31 cellular contexts compared by ENCODE assay signal in genomic region chr6:13677878-13678254, GRCh38. TPM values are rescaled to one million over a fixed set of nuclear protein-coding genes. Genes with fewer than 3 reads are reported as not detected.
A peak's percentile ranks its signal among the peaks of the same experiment; 100 is the strongest.
DNase-seq lines count a peak whose midpoint lies in the region; ATAC-seq, FAIRE-seq and TF ChIP-seq lines count a peak whose summit lies in the region.
"Had no signal": no experiment of that assay in that cellular context is flagged by ENCODE, and none has a peak within 500 bp of the region (broad histone marks: within the 10 kb centered on the region; RNA-seq: fewer than 3 reads in every experiment).

No MANE protein-coding gene starts in this region.

- ATAC-seq in pancreas (peak; percentile 84 to 93 (median 89)), GM21515 (IDR thresholded peaks at IDR 0.05; ENCODE audit: unreplicated experiment) (no peak)
- ATAC-seq: activated naive CD8-positive, alpha-beta T cell treated with anti-CD3 and anti-CD28 coated beads, Interleukin-2, amount 50 U/mL, for 24 hours; T-cell had no signal

- H3K27ac ChIP-seq in CD8-positive, alpha-beta memory T cell (ENCODE audit: low read depth, low read length): peak overlapping the region; percentile 68
- peak overlapping the region in 4 of 5 donors; percentile 22 to 74 (median 62) for H3K27ac ChIP-seq in adrenal gland
- peak overlapping the region in 3 of 4 donors; percentile 33 to 51 (median 44) for H3K27ac ChIP-seq in pancreas
- no peak overlapping the region for H3K27ac ChIP-seq in SJCRH30
- no peak overlapping the region for H3K27ac ChIP-seq in prostate gland
- H3K27ac ChIP-seq: thyroid gland had no signal

- no peaks in the 10 kb centered on the region for H3K27me3 ChIP-seq in CD8-positive, alpha-beta memory T cell (ENCODE audit: insufficient read depth, low read length, poor library complexity, severe bottlenecking)
- H3K27me3 ChIP-seq in adrenal gland (no peaks in the 10 kb centered on the region), pancreas (no peaks in the 10 kb centered on the region), SJCRH30 (no peaks in the 10 kb centered on the region), prostate gland (replicated peaks; ENCODE audit: insufficient read depth) (no peaks in the 10 kb centered on the region)
- H3K27me3 ChIP-seq: esophagus squamous epithelium, left lung, sigmoid colon, thyroid gland had no signal

- POLR2A ChIA-PET in CD8-positive, alpha-beta memory T cell (lab: Charles Lee): no interaction called here

- no peak for DNase-seq in CD8-positive, alpha-beta memory T cell
- peak; percentile 36 to 80 (median 62) for DNase-seq in adrenal gland
- peak; percentile 9 for DNase-seq in glomerular endothelial cell (ENCODE audit: extremely low read depth, low read depth, low spot score)
- DNase-seq in pancreas: peak in 2 of 6 donors; percentile 36 to 53
- DNase-seq in SJCRH30: no peak
- DNase-seq in NOMO-1 treated with dmso at 0.1 percent for 144 hours (lab: John Stamatoyannopoulos, UW; ENCODE audit: unreplicated experiment): no peak
- DNase-seq in prostate gland (ENCODE audit: low spot score): no peak
- DNase-seq: activated CD4-positive, alpha-beta memory T cell treated with anti-CD3 and anti-CD28 coated beads for 36 hours; activated CD8-positive, alpha-beta memory T cell treated with anti-CD3 and anti-CD28 coated beads, Interleukin-2, amount 50 U/mL, for 4 hours; activated naive CD4-positive, alpha-beta T cell; activated naive CD8-positive, alpha-beta T cell treated with anti-CD3 and anti-CD28 coated beads, Interleukin-2, amount 50 U/mL, for 24 hours; EL; esophagus squamous epithelium; IMR-90; left lung; naive B cell; NCI-H1048; NCI-H1694; NCI-H446; NCI-H774; RPMI8226; sigmoid colon; stimulated activated CD4-positive, alpha-beta T cell treated with anti-CD3 and anti-CD28 coated beads, Interleukin-4, amount 100 ng/mL, for 24 hours; T-cell; thyroid gland had no signal

- CTCF ChIA-PET in CD8-positive, alpha-beta memory T cell (lab: Charles Lee): interaction anchor here (1.5 kb wide), 1 partner anchor 62 kb away, joined by 4 read pairs; the partner anchor contains the start of gene NOL7

- no peak for TF ChIP-seq POLR2A in adrenal gland (IDR thresholded peaks at IDR 0.05)
- no peak for TF ChIP-seq POLR2A in prostate gland (IDR thresholded peaks at IDR 0.05)

- H3K9me3 Mint-ChIP-seq in CD8-positive, alpha-beta memory T cell: peaks cover 0 to 11% (median 2%) of the 10 kb centered on the region in 5 donors

- no peaks in the 10 kb centered on the region for H3K9me3 ChIP-seq in CD8-positive, alpha-beta memory T cell (ENCODE audit: low read length)
- H3K9me3 ChIP-seq in adrenal gland (replicated peaks in 1 of 3) (peaks cover 0 to 11% (median 0%) of the 10 kb centered on the region in 3 donors), pancreas (no peaks in the 10 kb centered on the region), SJCRH30 (replicated peaks) (no peaks in the 10 kb centered on the region; the same call in 1 of the 2 replicates), prostate gland (no peaks in the 10 kb centered on the region)
- H3K9me3 ChIP-seq: HAP-1, thyroid gland had no signal

- intact Hi-C loops in adrenal gland (cut with DNase I): no loop called here
- intact Hi-C loops in pancreas (cut with DNase I): no loop called here
- intact Hi-C loops in prostate gland (cut with DNase I): no loop called here

- H3K27ac Mint-ChIP-seq in CD8-positive, alpha-beta memory T cell: peak overlapping the region in 2 of 8 donors; percentile 20 to 61
- H3K27ac Mint-ChIP-seq: activated CD4-positive, alpha-beta memory T cell treated with anti-CD3 and anti-CD28 coated beads for 36 hours; activated naive CD8-positive, alpha-beta T cell treated with anti-CD3 and anti-CD28 coated beads, Interleukin-2, amount 50 U/mL, for 24 hours; dendritic cell treated with granulocyte-macrophage colony-stimulating factor and Interleukin-4, amounts not matched to agents 40 ng/mL and 50 ng/mL, for 4 days had no signal

- 34 to 51% (median 43%) methylated on average over 3 of the region's 3 CpGs for WGBS in adrenal gland, 4 donors
- 17 to 20% methylated on average over 3 of the region's 3 CpGs for WGBS in pancreas, 2 donors
- 37% methylated on average over 3 of the region's 3 CpGs for WGBS in prostate gland

- H3K4me1 Mint-ChIP-seq in CD8-positive, alpha-beta memory T cell: peaks cover 65 to 91% (median 89%) of the 10 kb centered on the region in 3 donors

- H3K4me3 ChIP-seq in CD8-positive, alpha-beta memory T cell (ENCODE audit: low read length): no peak overlapping the region
- H3K4me3 ChIP-seq in adrenal gland: peak overlapping the region in 1 of 4 donors; percentile 26
- H3K4me3 ChIP-seq in pancreas: no peak overlapping the region
- H3K4me3 ChIP-seq in SJCRH30: no peak overlapping the region
- H3K4me3 ChIP-seq in prostate gland: no peak overlapping the region
- H3K4me3 ChIP-seq: esophagus squamous epithelium, HAP-1, left lung, sigmoid colon, thyroid gland had no signal

- no peaks in the 10 kb centered on the region for H3K36me3 ChIP-seq in CD8-positive, alpha-beta memory T cell (ENCODE audit: insufficient read depth, low read length)
- H3K36me3 ChIP-seq in adrenal gland (replicated peaks in 1 of 2) (no peaks in the 10 kb centered on the region), pancreas (no peaks in the 10 kb centered on the region), SJCRH30 (0 out of 2 replicates have a peak, but pooled peaks cover 3% of the 10 kb centered on the region), prostate gland (no peaks in the 10 kb centered on the region)
- H3K36me3 ChIP-seq: HAP-1, left lung, thyroid gland had no signal

- peaks cover 10 to 13% (median 10%) of the 10 kb centered on the region in 3 donors for H3K36me3 Mint-ChIP-seq in CD8-positive, alpha-beta memory T cell

- no peak for TF ChIP-seq CTCF in adrenal gland (IDR thresholded peaks at IDR 0.05)
- TF ChIP-seq CTCF in pancreas (IDR thresholded peaks at IDR 0.05): no peak
- no peak for TF ChIP-seq CTCF in prostate gland (IDR thresholded peaks at IDR 0.05)

- peaks cover 28% of the 10 kb centered on the region for H3K4me1 ChIP-seq in CD8-positive, alpha-beta memory T cell (ENCODE audit: insufficient read depth, low read length)
- H3K4me1 ChIP-seq in adrenal gland (replicated peaks in 1 of 2) (peaks cover 3 to 37% of the 10 kb centered on the region in 2 donors), pancreas (peaks cover 8 to 14% (median 12%) of the 10 kb centered on the region in 3 donors), SJCRH30 (no peaks in the 10 kb centered on the region), prostate gland (replicated peaks) (no peaks in the 10 kb centered on the region)
- H3K4me1 ChIP-seq: HAP-1, thyroid gland had no signal

- no peaks in the 10 kb centered on the region for H3K27me3 Mint-ChIP-seq in CD8-positive, alpha-beta memory T cell
- H3K27me3 Mint-ChIP-seq: activated CD4-positive, alpha-beta memory T cell treated with anti-CD3 and anti-CD28 coated beads for 36 hours; activated naive CD8-positive, alpha-beta T cell treated with anti-CD3 and anti-CD28 coated beads, Interleukin-2, amount 50 U/mL, for 24 hours; dendritic cell treated with granulocyte-macrophage colony-stimulating factor and Interleukin-4, amounts not matched to agents 40 ng/mL and 50 ng/mL, for 4 days; naive B cell; progenitor cell of endocrine pancreas; T-cell had no signal

- no peak overlapping the region for H3K4me3 Mint-ChIP-seq in CD8-positive, alpha-beta memory T cell
- H3K4me3 Mint-ChIP-seq: activated CD4-positive, alpha-beta memory T cell treated with anti-CD3 and anti-CD28 coated beads for 36 hours; activated naive CD8-positive, alpha-beta T cell treated with anti-CD3 and anti-CD28 coated beads, Interleukin-2, amount 50 U/mL, for 24 hours; dendritic cell treated with granulocyte-macrophage colony-stimulating factor and Interleukin-4, amounts not matched to agents 40 ng/mL and 50 ng/mL, for 4 days; mesothelial cell of epicardium; naive B cell; T-cell had no signal

- no peak for FAIRE-seq in pancreas (lab: Jason Lieb, UNC)
- FAIRE-seq: GM18507 had no signal

RNA-seq across cellular contexts. Expression of gene RANBP9, which starts 33.8 kb away (rescaled TPM):
- 10 to 100 TPM; 45.4 to 47.0 TPM for total RNA-seq in CD8-positive, alpha-beta memory T cell
- 6.2 TPM for polyA plus RNA-seq in CD8-positive, alpha-beta memory T cell
- total RNA-seq in adrenal gland (10 to 100 TPM; 30.8 to 63.1 (median 37.9) TPM), glomerular endothelial cell (26.5 and 29.8 TPM in 2 replicates), pancreas (10 to 100 TPM; 13.3 to 22.2 (median 17.5) TPM), prostate gland (10 to 100 TPM; 37.8 to 59.0 TPM)
- polyA plus RNA-seq in adrenal gland (10 to 100 TPM; 20.1 to 57.7 (median 26.4) TPM), pancreas (10 to 100 TPM in 1 of 2 donors, 1 to 10 TPM in 1; 9.6 to 16.0 TPM)
- total RNA-seq in SJCRH30 (2014; rRNA removed; shearing (Covaris generic)): 20.1 and 22.7 TPM in 2 replicates

Comparison
In these comparisons a context has a peak if more than half of its experiments do, and no peak if none do; other contexts are left out.
1. DNase-seq: peak in adrenal gland (7 of 7) and glomerular endothelial cell (single experiment); none in CD8-positive, alpha-beta memory T cell (0 of 5), SJCRH30 (0 of 2), NOMO-1 treated with dmso at 0.1 percent for 144 hours (single experiment) and prostate gland (single experiment).
2. H3K27ac ChIP-seq: peak in CD8-positive, alpha-beta memory T cell (single experiment), adrenal gland (4 of 5) and pancreas (3 of 4); none in SJCRH30 (single experiment) and prostate gland (0 of 2).